8 cellular contexts compared by ENCODE assay signal in genomic region chr3:52670621-52671521, GRCh38. TPM values are rescaled to one million over a fixed set of nuclear protein-coding genes. Genes with fewer than 3 reads are reported as not detected.
A peak's percentile ranks its signal among the peaks of the same experiment; 100 is the strongest.
DNase-seq lines count a peak whose midpoint lies in the region; ATAC-seq and TF ChIP-seq lines count a peak whose summit lies in the region.

No MANE protein-coding gene starts in this region.

- H3K4me1 Mint-ChIP-seq in neural crest cell, result no peaks in the 10 kb centered on the region

- peaks cover 11% of the 10 kb centered on the region for H3K36me3 Mint-ChIP-seq in neural crest cell (ENCODE audit: low read depth)

- ATAC-seq in HG03064 (IDR thresholded peaks at IDR 0.05; ENCODE audit: low read depth, unreplicated experiment), result peak; percentile 79

- peak overlapping the region; percentile 56 to 70 for H3K27ac ChIP-seq in coronary artery

- in situ Hi-C loops in SK-MEL-5 (cut with HindIII; ENCODE audit: low pct_unique_long_range_greater_than_20kb, low sequenced_read_pairs), result no loop called here

- H3K4me3 ChIP-seq in coronary artery, result no peak overlapping the region

- H3K4me3 Mint-ChIP-seq in neural crest cell, result no peak overlapping the region

- no peaks in the 10 kb centered on the region for H3K27me3 Mint-ChIP-seq in neural crest cell (ENCODE audit: low read depth)

- H3K9me3 Mint-ChIP-seq in neural crest cell, result no peaks in the 10 kb centered on the region

- TF ChIP-seq CTCF in coronary artery (IDR thresholded peaks at IDR 0.05), result no peak
- no peak for TF ChIP-seq CTCF in neural crest cell (conservative IDR thresholded peaks at IDR 0.05)

- peak overlapping the region; percentile 13 for H3K27ac Mint-ChIP-seq in neural crest cell (ENCODE audit: unreplicated experiment)

- DNase-seq in activated T-cell treated with anti-CD3 and anti-CD28 coated beads for 24 hours (ENCODE audit: low read depth) (peak; percentile 46), activated T-cell treated with anti-CD3 and anti-CD28 coated beads for 4 hours (no peak), SK-MEL-5 (ENCODE audit: low read depth, low spot score) (peak; percentile 92), coronary artery (ENCODE audit: low spot score) (peak; percentile 74), neural crest cell (ENCODE audit: low read depth, low spot score) (no peak), D341Med (ENCODE audit: low spot score) (no peak), NCI-H2081 (lab: John Stamatoyannopoulos, UW) (no peak)

RNA-seq across cellular contexts. Expression of gene PBRM1, which starts 14.8 kb away (rescaled TPM):
- total RNA-seq in SK-MEL-5 (2014; rRNA removed; shearing (Covaris generic)), result 41.7 and 43.6 TPM in 2 replicates
- 27.5 and 35.6 TPM in 2 replicates for polyA plus RNA-seq in SK-MEL-5 (2015; cell fraction: cytosol; rRNA removed)
- polyA plus RNA-seq in SK-MEL-5 (2015; cell fraction: nucleus; rRNA removed), result 23.1 and 32.7 TPM in 2 replicates
- total RNA-seq in neural crest cell, result 107 and 109 TPM in 2 replicates

RNA-seq across cellular contexts. Expression of gene GNL3, which starts 15.0 kb away (rescaled TPM):
- 199 TPM in 2 replicates for total RNA-seq in SK-MEL-5 (2014; rRNA removed; shearing (Covaris generic))
- polyA plus RNA-seq in SK-MEL-5 (2015; cell fraction: cytosol; rRNA removed), result 156 and 162 TPM in 2 replicates
- 680 and 818 TPM in 2 replicates for polyA plus RNA-seq in SK-MEL-5 (2015; cell fraction: nucleus; rRNA removed)
- 142 TPM in 2 replicates for total RNA-seq in neural crest cell

RNA-seq across cellular contexts. Expression of gene GLT8D1, which starts 34.7 kb away (rescaled TPM):
- 81.1 and 82.0 TPM in 2 replicates for total RNA-seq in SK-MEL-5 (2014; rRNA removed; shearing (Covaris generic))
- polyA plus RNA-seq in SK-MEL-5 (2015; cell fraction: cytosol; rRNA removed), result 71.8 and 92.0 TPM in 2 replicates
- polyA plus RNA-seq in SK-MEL-5 (2015; cell fraction: nucleus; rRNA removed), result 244 and 259 TPM in 2 replicates
- total RNA-seq in neural crest cell, result 64.1 and 69.9 TPM in 2 replicates

RNA-seq across cellular contexts. Expression of gene SPCS1, which starts 35.0 kb away (rescaled TPM):
- total RNA-seq in SK-MEL-5 (2014; rRNA removed; shearing (Covaris generic)), result 443 and 451 TPM in 2 replicates
- polyA plus RNA-seq in SK-MEL-5 (2015; cell fraction: cytosol; rRNA removed), result 525 and 766 TPM in 2 replicates
- polyA plus RNA-seq in SK-MEL-5 (2015; cell fraction: nucleus; rRNA removed), result 71.7 and 104 TPM in 2 replicates
- 101 and 109 TPM in 2 replicates for total RNA-seq in neural crest cell

Comparison
In these comparisons a context has a peak if more than half of its experiments do, and no peak if none do; other contexts are left out.
1. DNase-seq: peak in activated T-cell treated with anti-CD3 and anti-CD28 coated beads for 24 hours (single experiment), SK-MEL-5 (single experiment) and coronary artery (single experiment); none in activated T-cell treated with anti-CD3 and anti-CD28 coated beads for 4 hours (single experiment), neural crest cell (single experiment), D341Med (single experiment) and NCI-H2081 (0 of 2).